ENCODE assay signal across 1 cellular context in genomic region chr21:43572443-43572842, GRCh38.
TF ChIP-seq lines count a peak whose summit lies in the region.

No MANE protein-coding gene starts in this region.

TF ChIP-seq in H1, 55 proteins besides CTCF, POLR2A, EP300 and RAD21:
- TF ChIP-seq SP2 (IDR thresholded peaks at IDR 0.05; ENCODE audit: low read length) (no peak), MAX (IDR thresholded peaks at IDR 0.05) (no peak), TEAD4 (IDR thresholded peaks at IDR 0.05; ENCODE audit: low read depth, low read length) (no peak), EZH2 (IDR thresholded peaks at IDR 0.05; ENCODE audit: low read depth, low read length, severe bottlenecking) (no peak)
